Comparison of ENCODE assay signal across 16 cellular contexts in genomic region chr14:51479584-51480305, GRCh38.
DNase-seq lines count a peak whose midpoint lies in the region; ATAC-seq, FAIRE-seq and TF ChIP-seq lines count a peak whose summit lies in the region.
"Had no signal": no experiment of that assay in that cellular context is flagged by ENCODE, and none has a peak within 500 bp of the region (broad histone marks: within the 10 kb centered on the region; RNA-seq: fewer than 3 reads in every experiment).

No MANE protein-coding gene starts in this region.

- in situ Hi-C loops in IMR-90 (cut with MboI; ENCODE audit: low sequenced_read_pairs) = no loop called here

- no peaks in the 10 kb centered on the region for H3K27me3 Mint-ChIP-seq in neural progenitor cell (ENCODE audit: insufficient read depth, low read depth)

- no peaks in the 10 kb centered on the region for H3K79me2 ChIP-seq in neural progenitor cell (ENCODE audit: low read depth)

- dilution Hi-C loops in IMR-90 (cut with HindIII; ENCODE audit: low sequenced_read_pairs, unreplicated experiment) = no loop called here

- CTCF ChIA-PET in IMR-90 (lab: Yijun Ruan, JAX) = no interaction called here

- no peaks in the 10 kb centered on the region for H3K9me3 Mint-ChIP-seq in neural progenitor cell
- H3K9me3 Mint-ChIP-seq: H9 had no signal

- peak; percentile 26 for DNase-seq in DMS 273 (lab: John Stamatoyannopoulos, UW; ENCODE audit: unreplicated experiment)
- DNase-seq in DMS 273 treated with DMSO at 0.1 percent for 48 hours (lab: John Stamatoyannopoulos, UW) = no peak
- peak; percentile 49 for DNase-seq in IMR-90
- peak; percentile 86 for DNase-seq in fibroblast of the aortic adventitia (ENCODE audit: low read depth)
- no peak for DNase-seq in NCI-H748 (lab: John Stamatoyannopoulos, UW; ENCODE audit: unreplicated experiment)
- DNase-seq in neural progenitor cell (ENCODE audit: low spot score) = no peak
- no peak for DNase-seq in frontal cortex (ENCODE audit: low spot score in 2 of 2)
- DNase-seq: activated effector memory CD4-positive, alpha-beta T cell treated with Interleukin-2 at 50 U/mL for 16 hours; DMS79 treated with DMSO at 0.1 percent for 48 hours; H9; MM.1S; NCI-H510A treated with DMSO at 0.1 percent for 48 hours; SHP77; stimulated activated CD4-positive, alpha-beta T cell treated with anti-CD3 and anti-CD28 coated beads, Interleukin-12 subunit alpha, Interleukin-12 subunit beta, amount 100 ng/mL, for 4 hours had no signal

- no peak for TF ChIP-seq RAD21 in IMR-90 (IDR thresholded peaks at IDR 0.05; ENCODE audit: low read length)

- H3K4me3 Mint-ChIP-seq in neural progenitor cell = no peak overlapping the region
- H3K4me3 Mint-ChIP-seq: H9 had no signal

- H3K36me3 Mint-ChIP-seq in neural progenitor cell = no peaks in the 10 kb centered on the region

- H3K56ac ChIP-seq in IMR-90 (ENCODE audit: extremely low read depth, insufficient read depth, low read length) = no peak overlapping the region

- H3K4me1 Mint-ChIP-seq in neural progenitor cell = no peaks in the 10 kb centered on the region

- H2BK5ac ChIP-seq in IMR-90 (ENCODE audit: low read depth, low read length, poor library complexity, severe bottlenecking) = no peak overlapping the region

- no peak for TF ChIP-seq CTCF in IMR-90 (conservative IDR thresholded peaks at IDR 0.05; ENCODE audit: low read depth, low read length)
- TF ChIP-seq CTCF in fibroblast of the aortic adventitia (IDR thresholded peaks at IDR 0.05; ENCODE audit: insufficient read depth, low read length) = no peak
- no peak for TF ChIP-seq CTCF in neural progenitor cell (IDR thresholded peaks at IDR 0.05)

- no peaks in the 10 kb centered on the region for H3K79me1 ChIP-seq in IMR-90 (ENCODE audit: low read depth in 1 of 2, low read length in 2 of 2)

- no peak overlapping the region for H4K91ac ChIP-seq in IMR-90 (ENCODE audit: insufficient read depth, low read depth, low read length)

- TF ChIP-seq POLR2A in IMR-90 (IDR thresholded peaks at IDR 0.05; ENCODE audit: low read depth, low read length) = no peak

- H3K23ac ChIP-seq in IMR-90 (ENCODE audit: low read depth, low read length) = 0 out of 2 replicates have a peak overlapping the region, but pooled peaks have one; percentile 2

- H3K4ac ChIP-seq in IMR-90 (ENCODE audit: low read depth, low read length) = peak overlapping the region; percentile 68; the same call in 1 of the 2 replicates

- no peak overlapping the region for H2AFZ ChIP-seq in IMR-90 (replicated peaks; ENCODE audit: low read length, poor library complexity)
- H2AFZ ChIP-seq in neural progenitor cell (replicated peaks) = no peak overlapping the region

- BruUV-seq in IMR-90 (replicated peaks; lab: Mats Ljungman, UMichigan) = no TSS peak

- H3K4me2 ChIP-seq in IMR-90 (ENCODE audit: low read depth, low read length) = no peak overlapping the region
- H3K4me2 ChIP-seq in neural progenitor cell = no peak overlapping the region

- H3K27ac ChIP-seq in IMR-90 (ENCODE audit: insufficient read depth, low read length) (no peak overlapping the region), skeletal muscle tissue (ENCODE audit: low read depth, low read length) (peak overlapping the region; percentile 59), neural progenitor cell (no peak overlapping the region)
- H3K27ac ChIP-seq: 22Rv1 had no signal

- no peak overlapping the region for H2AK5ac ChIP-seq in IMR-90 (ENCODE audit: low read depth, low read length)

- FAIRE-seq in frontal cortex (lab: Jason Lieb, UNC) = no peak

- no peak overlapping the region for H3K9ac ChIP-seq in IMR-90 (ENCODE audit: low read depth, low read length)
- peak overlapping the region in 1 of 3 donors; percentile 32 for H3K9ac ChIP-seq in skeletal muscle tissue (ENCODE audit: low read depth in 1 of 3, low read length in 3 of 3)
- H3K9ac ChIP-seq in neural progenitor cell = no peak overlapping the region

- no peaks in the 10 kb centered on the region for H3F3A ChIP-seq in neural progenitor cell (ENCODE audit: low read depth)

- peaks cover 1% of the 10 kb centered on the region; the same call in 1 of the 2 replicates for H3K4me1 ChIP-seq in IMR-90 (ENCODE audit: control insufficient read depth, insufficient read depth, low read length)
- peaks cover 21 to 38% (median 36%) of the 10 kb centered on the region in 3 donors for H3K4me1 ChIP-seq in skeletal muscle tissue (ENCODE audit: control insufficient read depth in 3 of 3, insufficient read depth in 3 of 3, low read length in 3 of 3)
- no peaks in the 10 kb centered on the region for H3K4me1 ChIP-seq in neural progenitor cell

- H2BK15ac ChIP-seq in IMR-90 (ENCODE audit: low read depth, low read length) = peak overlapping the region; percentile 13; the same call in 1 of the 3 replicates

- H3K9me3 ChIP-seq in IMR-90 (ENCODE audit: control insufficient read depth, insufficient read depth, low read length) (no peaks in the 10 kb centered on the region), skeletal muscle tissue (ENCODE audit: control insufficient read depth in 3 of 3, low read length in 3 of 3) (no peaks in the 10 kb centered on the region), neural progenitor cell (ENCODE audit: low read depth) (no peaks in the 10 kb centered on the region)

- intact Hi-C loops in IMR-90 (cut with micrococcal nuclease) = no loop called here

- H2BK120ac ChIP-seq in IMR-90 (ENCODE audit: low read depth, low read length) = 0 out of 2 replicates have a peak overlapping the region, but pooled peaks have one; percentile 36

- no peaks in the 10 kb centered on the region for H3K9me1 ChIP-seq in IMR-90 (ENCODE audit: insufficient read depth, low read length)

- peak; percentile 73 for ATAC-seq in IMR-90 (ENCODE audit: low read depth)

- POLR2A ChIA-PET in IMR-90 (lab: Charles Lee; ENCODE audit: unreplicated experiment) = no interaction called here

- H3K4me3 ChIP-seq in IMR-90 (ENCODE audit: insufficient read depth, low read depth, low read length) = no peak overlapping the region
- no peak overlapping the region for H3K4me3 ChIP-seq in fibroblast of the aortic adventitia (ENCODE audit: low read depth, low read length)
- no peak overlapping the region for H3K4me3 ChIP-seq in skeletal muscle tissue (ENCODE audit: low read length in 3 of 3)
- H3K4me3 ChIP-seq in neural progenitor cell = no peak overlapping the region

- H4K5ac ChIP-seq in IMR-90 (ENCODE audit: low read depth, low read length) = no peak overlapping the region

- 83% methylated on average over 1 of the region's 2 CpGs; no CpG with 5 or more reads in 1 of the 2 experiments for WGBS in IMR-90 (ENCODE audit: extremely low coverage in 2 of 2, insufficient read length in 1 of 2), 2 experiments

- no peak overlapping the region for H3K27ac Mint-ChIP-seq in neural progenitor cell
- H3K27ac Mint-ChIP-seq: H9 had no signal

- H3K36me3 ChIP-seq in IMR-90 (ENCODE audit: control insufficient read depth, insufficient read depth, low read length) = no peaks in the 10 kb centered on the region
- no peaks in the 10 kb centered on the region for H3K36me3 ChIP-seq in skeletal muscle tissue (ENCODE audit: control insufficient read depth in 3 of 3, insufficient read depth in 3 of 3, low read length in 3 of 3)
- H3K36me3 ChIP-seq in neural progenitor cell = no peaks in the 10 kb centered on the region

- no peak overlapping the region for H2AK9ac ChIP-seq in IMR-90 (replicated peaks; ENCODE audit: low read depth, low read length, poor library complexity)

- peak overlapping the region; percentile 39 for H2BK20ac ChIP-seq in IMR-90 (ENCODE audit: low read depth, low read length)

- H3K18ac ChIP-seq in IMR-90 (ENCODE audit: low read depth, low read length) = no peak overlapping the region

- peak overlapping the region; percentile 77; the same call in 1 of the 2 replicates for H3K14ac ChIP-seq in IMR-90 (replicated peaks; ENCODE audit: low read depth, low read length)

- H3K27me3 ChIP-seq in IMR-90 (ENCODE audit: control insufficient read depth, insufficient read depth, low read length) (no peaks in the 10 kb centered on the region), skeletal muscle tissue (ENCODE audit: control insufficient read depth in 3 of 3, insufficient read depth in 3 of 3, low read length in 3 of 3) (no peaks in the 10 kb centered on the region), neural progenitor cell (no peaks in the 10 kb centered on the region)

- no peak overlapping the region; a peak in 1 of 4 replicates for H4K8ac ChIP-seq in IMR-90 (ENCODE audit: low read depth in 2 of 2, low read length in 2 of 2)

- H4K20me1 ChIP-seq in IMR-90 (ENCODE audit: insufficient read depth, low read length) = no peaks in the 10 kb centered on the region
- H4K20me1 ChIP-seq in neural progenitor cell (ENCODE audit: low read depth) = no peaks in the 10 kb centered on the region

TF ChIP-seq in IMR-90, 13 proteins besides CTCF, POLR2A, EP300 and RAD21:
- TF ChIP-seq CEBPB (IDR thresholded peaks at IDR 0.05; ENCODE audit: low read depth, low read length) = peak; percentile 59
- no peak for TF ChIP-seq CHD1 (IDR thresholded peaks at IDR 0.05; ENCODE audit: low read depth, low read length)

Comparison
In these comparisons a context has a peak if more than half of its experiments do, and no peak if none do; other contexts are left out.
1. DNase-seq: peak in DMS 273 (single experiment), IMR-90 (single experiment) and fibroblast of the aortic adventitia (single experiment); none in DMS 273 treated with DMSO at 0.1 percent for 48 hours (single experiment), NCI-H748 (single experiment), neural progenitor cell (single experiment) and frontal cortex (0 of 2).